In the genomic region with DNA sequence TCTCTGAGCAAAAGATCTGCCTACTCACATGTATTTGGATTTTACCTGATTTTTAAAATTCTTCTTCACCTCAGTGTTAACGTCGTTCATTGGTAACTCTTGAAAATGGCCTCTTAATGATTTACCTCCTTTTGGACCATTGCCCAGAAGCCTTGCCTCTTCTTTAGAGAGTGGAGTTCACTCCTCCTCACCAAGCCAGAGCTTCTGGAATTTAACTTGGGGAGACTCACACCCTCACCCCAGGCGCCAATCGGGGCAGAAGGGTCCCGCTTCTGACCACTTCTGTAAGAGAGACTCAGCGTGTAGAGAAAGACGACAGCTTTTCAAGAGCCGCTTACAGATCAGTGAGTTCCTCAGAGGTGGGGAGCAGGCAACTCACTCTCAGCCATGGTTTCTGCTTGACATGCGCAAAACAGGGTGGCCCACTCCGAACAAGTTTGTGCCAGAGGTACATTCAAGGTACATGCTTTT, we compare ENCODE assay signal across 9 cellular contexts. TPM values are rescaled to one million over a fixed set of nuclear protein-coding genes. Genes with fewer than 3 reads are reported as not detected.
A peak's percentile ranks its signal among the peaks of the same experiment; 100 is the strongest.
DNase-seq lines count a peak whose midpoint lies in the region; ATAC-seq and TF ChIP-seq lines count a peak whose summit lies in the region.
"Had no signal": no experiment of that assay in that cellular context is flagged by ENCODE, and none has a peak within 500 bp of the region (broad histone marks: within the 10 kb centered on the region; RNA-seq: fewer than 3 reads in every experiment).

No MANE protein-coding gene starts in this region.

- POLR2A ChIA-PET in activated B cell treated with CpG ODN at 0.5 μM for 24 hours (lab: Charles Lee): no interaction called here

- H3K4me1 ChIP-seq in right cardiac atrium (ENCODE audit: control insufficient read depth, insufficient read depth, low read length): no peaks in the 10 kb centered on the region

- peaks cover 26% of the 10 kb centered on the region for H3K4me1 Mint-ChIP-seq in activated B cell treated with CpG ODN at 0.5 μM for 24 hours

- H3K9me3 ChIP-seq in right cardiac atrium (ENCODE audit: control insufficient read depth, low read length): no peaks in the 10 kb centered on the region

- peaks cover 58% of the 10 kb centered on the region for H3K27me3 Mint-ChIP-seq in activated B cell treated with CpG ODN at 0.5 μM for 24 hours

- H3K4me3 ChIP-seq in GM12864 (ENCODE audit: low read depth, low read length) (peak overlapping the region; percentile 28; the same call in 1 of the 2 replicates), right cardiac atrium (ENCODE audit: low read length) (peak overlapping the region; percentile 57), skeletal muscle cell (ENCODE audit: low read depth, low read length) (peak overlapping the region; percentile 62)

- 5% methylated on average over 10 of the region's 10 CpGs for WGBS in right cardiac atrium

- peak overlapping the region; percentile 68 for H3K4me3 Mint-ChIP-seq in activated B cell treated with CpG ODN at 0.5 μM for 24 hours

- no peaks in the 10 kb centered on the region for H3K9me3 Mint-ChIP-seq in activated B cell treated with CpG ODN at 0.5 μM for 24 hours

- H3K27ac Mint-ChIP-seq in activated B cell treated with CpG ODN at 0.5 μM for 24 hours: no peak overlapping the region

- H3K27ac ChIP-seq in right cardiac atrium (ENCODE audit: low read length): peak overlapping the region; percentile 1

- no peak for ATAC-seq in activated B cell treated with CpG ODN at 0.5 μM for 24 hours (ENCODE audit: low read depth)
- ATAC-seq in right cardiac atrium: peak; percentile 23 to 26
- ATAC-seq in GM18868 (IDR thresholded peaks at IDR 0.05; ENCODE audit: unreplicated experiment): no peak
- ATAC-seq in GM18867 (IDR thresholded peaks at IDR 0.05; ENCODE audit: unreplicated experiment): no peak
- ATAC-seq in GM19395 (IDR thresholded peaks at IDR 0.05; ENCODE audit: unreplicated experiment): no peak

- intact Hi-C loops in activated B cell treated with CpG ODN at 0.5 μM for 24 hours (cut with micrococcal nuclease): no loop called here
- intact Hi-C loops in right cardiac atrium (cut with DNase I): no loop called here

- CTCF ChIA-PET in activated B cell treated with CpG ODN at 0.5 μM for 24 hours (lab: Charles Lee): no interaction called here

- H3K27me3 ChIP-seq in right cardiac atrium (ENCODE audit: control insufficient read depth, insufficient read depth): no peaks in the 10 kb centered on the region

- no peaks in the 10 kb centered on the region for H3K36me3 Mint-ChIP-seq in activated B cell treated with CpG ODN at 0.5 μM for 24 hours (ENCODE audit: low read depth)

- no peak for DNase-seq in GM12864 (ENCODE audit: low read depth)
- DNase-seq in activated B cell treated with CpG ODN at 0.5 μM for 24 hours: no peak
- no peak for DNase-seq in right cardiac atrium
- DNase-seq in skeletal muscle cell (ENCODE audit: low read depth): no peak
- DNase-seq in cerebellum (ENCODE audit: low spot score): no peak
- DNase-seq: effector CD4-positive, alpha-beta T cell had no signal

- TF ChIP-seq CTCF in GM12864 (IDR thresholded peaks at IDR 0.05; ENCODE audit: low read depth, low read length, missing control alignments) (no peak), activated B cell treated with CpG ODN at 0.5 μM for 24 hours (IDR thresholded peaks at IDR 0.05) (no peak)

RNA-seq across cellular contexts. Expression of gene PNMA8C, which starts 2.7 kb away (rescaled TPM):
- total RNA-seq in activated B cell treated with CpG ODN at 0.5 μM for 24 hours (not detected in 2 replicates), right cardiac atrium (under 1 TPM; 0.23 to 0.31 (median 0.26) TPM), cerebellum (8.9 TPM)
- 0.05 TPM for polyA plus RNA-seq in right cardiac atrium

RNA-seq across cellular contexts. Expression of gene CCDC8, which starts 12.7 kb away (rescaled TPM):
- total RNA-seq in activated B cell treated with CpG ODN at 0.5 μM for 24 hours (not detected in 2 replicates), right cardiac atrium (10 to 100 TPM; 47.0 to 54.6 (median 49.9) TPM), cerebellum (7.7 TPM)
- polyA plus RNA-seq in right cardiac atrium: 28.8 TPM

RNA-seq across cellular contexts. Expression of gene PNMA8A, which starts 45.3 kb away (rescaled TPM):
- not detected in 2 replicates for total RNA-seq in activated B cell treated with CpG ODN at 0.5 μM for 24 hours
- total RNA-seq in right cardiac atrium: 10 to 100 TPM; 15.7 to 29.8 (median 26.4) TPM
- polyA plus RNA-seq in right cardiac atrium: 10.7 TPM
- total RNA-seq in cerebellum: 41.1 TPM

Comparison
In these comparisons a context has a peak if more than half of its experiments do, and no peak if none do; other contexts are left out.
1. ATAC-seq: peak in right cardiac atrium (2 of 2); none in activated B cell treated with CpG ODN at 0.5 μM for 24 hours (single experiment), GM18868 (single experiment), GM18867 (single experiment) and GM19395 (single experiment).
2. RNA of gene PNMA8A, which starts 45.3 kb away (total RNA-seq): 41.1 TPM in cerebellum (single experiment) and 15.7 to 29.8 TPM in right cardiac atrium; not detected in activated B cell treated with CpG ODN at 0.5 μM for 24 hours; every median in the first group is over 10 times any median in the second.
3. Peak in every context shown above with its lines, with median percentiles within 50 percentile points of each other: H3K4me3 ChIP-seq.